ENCODE assay signal across 8 cellular contexts in the genomic region with DNA sequence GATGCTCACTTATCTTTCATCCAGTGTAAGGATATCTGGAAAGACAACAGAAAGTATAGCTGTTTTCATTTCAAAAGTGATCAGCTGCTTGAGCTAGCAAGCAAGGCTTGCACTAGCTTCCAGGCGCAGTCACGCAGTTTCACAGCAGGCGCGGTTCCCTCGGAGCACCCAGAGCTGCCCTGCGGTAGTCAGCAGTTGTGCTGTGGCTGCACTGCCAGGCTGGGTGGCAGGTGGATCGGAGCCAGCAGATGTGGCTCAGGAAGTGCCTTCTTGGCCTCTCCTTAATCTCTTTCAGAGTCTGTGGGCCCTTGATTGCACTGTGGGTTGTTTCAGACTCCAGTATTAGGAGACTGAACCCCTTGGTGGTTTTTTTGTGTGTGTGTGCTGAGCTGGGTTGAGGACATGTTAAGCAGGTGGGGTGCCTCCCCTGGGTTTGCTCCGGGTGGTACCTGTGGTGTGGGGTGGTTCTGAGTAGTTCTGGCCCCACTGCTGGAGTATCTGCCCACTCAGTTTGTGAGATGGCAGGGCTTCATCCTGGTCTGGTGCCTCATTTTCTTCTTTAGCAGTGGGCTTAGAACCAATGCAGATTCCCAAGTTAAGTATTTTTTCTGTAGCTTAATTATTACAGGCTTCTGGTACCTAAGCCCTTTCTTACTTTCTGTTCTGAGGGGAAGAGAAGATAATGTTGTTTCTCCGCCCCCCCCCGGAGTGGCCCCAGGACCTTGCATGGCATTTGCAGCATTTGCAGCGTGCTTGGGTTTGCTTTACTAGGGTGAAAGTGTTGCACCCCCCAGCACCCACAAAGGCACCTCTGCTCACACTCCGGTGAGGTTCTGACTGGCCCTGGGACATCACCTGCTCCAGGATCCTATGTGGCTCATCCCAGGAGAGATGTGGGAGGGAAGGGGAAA. TPM values are rescaled to one million over a fixed set of nuclear protein-coding genes. Genes with fewer than 3 reads are reported as not detected.
DNase-seq lines count a peak whose midpoint lies in the region; ATAC-seq and TF ChIP-seq lines count a peak whose summit lies in the region.

No MANE protein-coding gene starts in this region.

- peak; percentile 53 for DNase-seq in NCI-H69 (lab: John Stamatoyannopoulos, UW)
- DNase-seq in activated naive CD4-positive, alpha-beta T cell treated with anti-CD3 and anti-CD28 coated beads, Interleukin-2, amount 50 U/mL, for 16 hours = peak; percentile 41
- DNase-seq in spleen = peak; percentile 86
- no peak for DNase-seq in DMS153 (lab: John Stamatoyannopoulos, UW)
- DNase-seq in dedifferentiated amniotic fluid mesenchymal stem cell (ENCODE audit: extremely low spot score) = no peak
- no peak for DNase-seq in smooth muscle cell (lab: John Stamatoyannopoulos, UW; ENCODE audit: unreplicated experiment)

- H3K9me3 ChIP-seq in spleen (no peaks in the 10 kb centered on the region), smooth muscle cell (replicated peaks; ENCODE audit: low read depth) (no peaks in the 10 kb centered on the region)

- H3K9ac ChIP-seq in smooth muscle cell (ENCODE audit: low read depth) = no peak overlapping the region

- H3K36me3 ChIP-seq in spleen = peaks cover 0 to 34% (median 0%) of the 10 kb centered on the region in 6 donors
- no peaks in the 10 kb centered on the region for H3K36me3 ChIP-seq in smooth muscle cell (ENCODE audit: low read depth)

- peak; percentile 30 for ATAC-seq in GM21423 (IDR thresholded peaks at IDR 0.05; ENCODE audit: unreplicated experiment)
- ATAC-seq in HG02885 (IDR thresholded peaks at IDR 0.05; ENCODE audit: poor library complexity, unreplicated experiment) = no peak

- TF ChIP-seq CTCF in spleen (IDR thresholded peaks at IDR 0.05 in 8 of 11, conservative IDR thresholded peaks at IDR 0.05 in 3 of 11) = no peak
- no peak for TF ChIP-seq CTCF in smooth muscle cell (IDR thresholded peaks at IDR 0.05; ENCODE audit: borderline replicate concordance, insufficient read depth, poor library complexity, severe bottlenecking)

- H3K27ac ChIP-seq in spleen (peak overlapping the region in 3 of 8 donors; percentile 18 to 38 (median 35)), smooth muscle cell (ENCODE audit: low read depth) (no peak overlapping the region)

- intact Hi-C loops in spleen (cut with DNase I; ENCODE audit: low total_unique reads) = no loop called here

- H3K27me3 ChIP-seq in spleen (replicated peaks in 1 of 7) (no peaks in the 10 kb centered on the region), smooth muscle cell (ENCODE audit: low read depth) (no peaks in the 10 kb centered on the region)

- TF ChIP-seq POLR2A in spleen (IDR thresholded peaks at IDR 0.05) = no peak

- no peak overlapping the region for H3K4me2 ChIP-seq in smooth muscle cell

- 45 to 68% (median 55%) methylated on average over 11 to 12 of the region's 12 CpGs for WGBS in spleen, 5 donors
- 92% methylated on average over 12 of the region's 12 CpGs for whole genome bisulfite sequencing in smooth muscle cell (ENCODE audit: low lambda C conversion rate)

- no peak overlapping the region for H2AFZ ChIP-seq in smooth muscle cell (ENCODE audit: low read depth)

- H4K20me1 ChIP-seq in smooth muscle cell (ENCODE audit: low read depth) = peaks cover 100% of the 10 kb centered on the region

- H3K4me3 ChIP-seq in spleen (no peak overlapping the region), smooth muscle cell (no peak overlapping the region)

- H3F3A ChIP-seq in smooth muscle cell (ENCODE audit: low read depth) = peaks cover 8% of the 10 kb centered on the region

- peaks cover 98% of the 10 kb centered on the region for H3K79me2 ChIP-seq in smooth muscle cell (ENCODE audit: low read depth)

- H3K4me1 ChIP-seq in spleen = peaks cover 32 to 100% (median 83%) of the 10 kb centered on the region in 6 donors
- H3K4me1 ChIP-seq in smooth muscle cell (ENCODE audit: low read depth) = peaks cover 24% of the 10 kb centered on the region

RNA-seq across cellular contexts. Expression of gene TENT4A, which starts 16.4 kb away (rescaled TPM):
- 10 to 100 TPM; 26.3 to 44.8 (median 37.0) TPM for total RNA-seq in spleen
- polyA plus RNA-seq in spleen = 10 to 100 TPM in 2 of 3 donors, 1 to 10 TPM in 1; 7.1 to 16.5 (median 12.9) TPM
- total RNA-seq in smooth muscle cell = 16.2 and 16.9 TPM in 2 replicates
- 10.0 and 10.4 TPM in 2 replicates for polyA plus RNA-seq in smooth muscle cell

Comparison
In these comparisons a context has a peak if more than half of its experiments do, and no peak if none do; other contexts are left out.
1. DNase-seq: peak in NCI-H69 (single experiment), activated naive CD4-positive, alpha-beta T cell treated with anti-CD3 and anti-CD28 coated beads, Interleukin-2, amount 50 U/mL, for 16 hours (single experiment) and spleen (single experiment); none in DMS153 (single experiment), dedifferentiated amniotic fluid mesenchymal stem cell (single experiment) and smooth muscle cell (single experiment).